In genomic region chr19:47600246-47601179, GRCh38 we compare ENCODE assay signal across 1 cellular context.
TF ChIP-seq lines count a peak whose summit lies in the region.

No MANE protein-coding gene starts in this region.

TF ChIP-seq in HepG2, 621 proteins besides CTCF, POLR2A, EP300 and RAD21 (continued from another document and continues in another):
- TF ChIP-seq HIC2 (CRISPR knock-in tag; IDR thresholded peaks at IDR 0.05; ENCODE audit: low read depth): 0 out of 2 replicates have a peak, but pooled peaks have one; percentile 35
- no peak; the same call in 1 of the 2 replicates for TF ChIP-seq NCOA2 (CRISPR knock-in tag; IDR thresholded peaks at IDR 0.05)
- 0 out of 2 replicates have a peak, but pooled peaks have one; percentile 30 for TF ChIP-seq ZNF33A (CRISPR knock-in tag; IDR thresholded peaks at IDR 0.05; ENCODE audit: borderline replicate concordance)
- no peak for TF ChIP-seq ZNF264 (CRISPR knock-in tag; IDR thresholded peaks at IDR 0.05)
- peak; percentile 48; the same call in 1 of the 2 replicates for TF ChIP-seq HDAC2 (CRISPR knock-in tag; IDR thresholded peaks at IDR 0.05)
- TF ChIP-seq, protein P1, sequence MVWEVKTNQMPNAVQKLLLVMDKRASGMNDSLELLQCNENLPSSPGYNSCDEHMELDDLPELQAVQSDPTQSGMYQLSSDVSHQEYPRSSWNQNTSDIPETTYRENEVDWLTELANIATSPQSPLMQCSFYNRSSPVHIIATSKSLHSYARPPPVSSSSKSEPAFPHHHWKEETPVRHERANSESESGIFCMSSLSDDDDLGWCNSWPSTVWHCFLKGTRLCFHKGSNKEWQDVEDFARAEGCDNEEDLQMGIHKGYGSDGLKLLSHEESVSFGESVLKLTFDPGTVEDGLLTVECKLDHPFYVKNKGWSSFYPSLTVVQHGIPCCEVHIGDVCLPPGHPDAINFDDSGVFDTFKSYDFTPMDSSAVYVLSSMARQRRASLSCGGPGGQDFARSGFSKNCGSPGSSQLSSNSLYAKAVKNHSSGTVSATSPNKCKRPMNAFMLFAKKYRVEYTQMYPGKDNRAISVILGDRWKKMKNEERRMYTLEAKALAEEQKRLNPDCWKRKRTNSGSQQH (CRISPR knock-in tag; IDR thresholded peaks at IDR 0.05; ENCODE audit: low read depth): peak; percentile 24; the same call in 1 of the 2 replicates
- TF ChIP-seq, protein P2, sequence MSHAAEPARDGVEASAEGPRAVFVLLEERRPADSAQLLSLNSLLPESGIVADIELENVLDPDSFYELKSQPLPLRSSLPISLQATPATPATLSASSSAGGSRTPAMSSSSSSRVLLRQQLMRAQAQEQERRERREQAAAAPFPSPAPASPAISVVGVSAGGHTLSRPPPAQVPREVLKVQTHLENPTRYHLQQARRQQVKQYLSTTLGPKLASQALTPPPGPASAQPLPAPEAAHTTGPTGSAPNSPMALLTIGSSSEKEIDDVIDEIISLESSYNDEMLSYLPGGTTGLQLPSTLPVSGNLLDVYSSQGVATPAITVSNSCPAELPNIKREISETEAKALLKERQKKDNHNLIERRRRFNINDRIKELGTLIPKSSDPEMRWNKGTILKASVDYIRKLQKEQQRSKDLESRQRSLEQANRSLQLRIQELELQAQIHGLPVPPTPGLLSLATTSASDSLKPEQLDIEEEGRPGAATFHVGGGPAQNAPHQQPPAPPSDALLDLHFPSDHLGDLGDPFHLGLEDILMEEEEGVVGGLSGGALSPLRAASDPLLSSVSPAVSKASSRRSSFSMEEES (CRISPR knock-in tag; IDR thresholded peaks at IDR 0.05): no peak
- no peak for TF ChIP-seq ZNF570 (CRISPR knock-in tag; IDR thresholded peaks at IDR 0.05; ENCODE audit: borderline replicate concordance)
- TF ChIP-seq RCOR2 (CRISPR knock-in tag; IDR thresholded peaks at IDR 0.05): 0 out of 2 replicates have a peak, but pooled peaks have one; percentile 20
- no peak for TF ChIP-seq RELA (CRISPR knock-in tag; IDR thresholded peaks at IDR 0.05)
- TF ChIP-seq, protein P3, sequence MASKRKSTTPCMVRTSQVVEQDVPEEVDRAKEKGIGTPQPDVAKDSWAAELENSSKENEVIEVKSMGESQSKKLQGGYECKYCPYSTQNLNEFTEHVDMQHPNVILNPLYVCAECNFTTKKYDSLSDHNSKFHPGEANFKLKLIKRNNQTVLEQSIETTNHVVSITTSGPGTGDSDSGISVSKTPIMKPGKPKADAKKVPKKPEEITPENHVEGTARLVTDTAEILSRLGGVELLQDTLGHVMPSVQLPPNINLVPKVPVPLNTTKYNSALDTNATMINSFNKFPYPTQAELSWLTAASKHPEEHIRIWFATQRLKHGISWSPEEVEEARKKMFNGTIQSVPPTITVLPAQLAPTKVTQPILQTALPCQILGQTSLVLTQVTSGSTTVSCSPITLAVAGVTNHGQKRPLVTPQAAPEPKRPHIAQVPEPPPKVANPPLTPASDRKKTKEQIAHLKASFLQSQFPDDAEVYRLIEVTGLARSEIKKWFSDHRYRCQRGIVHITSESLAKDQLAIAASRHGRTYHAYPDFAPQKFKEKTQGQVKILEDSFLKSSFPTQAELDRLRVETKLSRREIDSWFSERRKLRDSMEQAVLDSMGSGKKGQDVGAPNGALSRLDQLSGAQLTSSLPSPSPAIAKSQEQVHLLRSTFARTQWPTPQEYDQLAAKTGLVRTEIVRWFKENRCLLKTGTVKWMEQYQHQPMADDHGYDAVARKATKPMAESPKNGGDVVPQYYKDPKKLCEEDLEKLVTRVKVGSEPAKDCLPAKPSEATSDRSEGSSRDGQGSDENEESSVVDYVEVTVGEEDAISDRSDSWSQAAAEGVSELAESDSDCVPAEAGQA (IDR thresholded peaks at IDR 0.05; ENCODE audit: low read depth): no peak
- TF ChIP-seq, protein P3 (CRISPR knock-in tag; IDR thresholded peaks at IDR 0.05; ENCODE audit: borderline replicate concordance): no peak
- peak; percentile 7 for TF ChIP-seq SRSF1 (optimal IDR thresholded peaks at IDR 0.05; ENCODE audit: low read depth, low read length)
- no peak for TF ChIP-seq ZNF383 (CRISPR knock-in tag; IDR thresholded peaks at IDR 0.05; ENCODE audit: borderline replicate concordance)
- TF ChIP-seq ZNF605 (CRISPR knock-in tag; IDR thresholded peaks at IDR 0.05): peak; percentile 67
- no peak for TF ChIP-seq ZFP36L2 (CRISPR knock-in tag; IDR thresholded peaks at IDR 0.05)
- TF ChIP-seq, protein P4, sequence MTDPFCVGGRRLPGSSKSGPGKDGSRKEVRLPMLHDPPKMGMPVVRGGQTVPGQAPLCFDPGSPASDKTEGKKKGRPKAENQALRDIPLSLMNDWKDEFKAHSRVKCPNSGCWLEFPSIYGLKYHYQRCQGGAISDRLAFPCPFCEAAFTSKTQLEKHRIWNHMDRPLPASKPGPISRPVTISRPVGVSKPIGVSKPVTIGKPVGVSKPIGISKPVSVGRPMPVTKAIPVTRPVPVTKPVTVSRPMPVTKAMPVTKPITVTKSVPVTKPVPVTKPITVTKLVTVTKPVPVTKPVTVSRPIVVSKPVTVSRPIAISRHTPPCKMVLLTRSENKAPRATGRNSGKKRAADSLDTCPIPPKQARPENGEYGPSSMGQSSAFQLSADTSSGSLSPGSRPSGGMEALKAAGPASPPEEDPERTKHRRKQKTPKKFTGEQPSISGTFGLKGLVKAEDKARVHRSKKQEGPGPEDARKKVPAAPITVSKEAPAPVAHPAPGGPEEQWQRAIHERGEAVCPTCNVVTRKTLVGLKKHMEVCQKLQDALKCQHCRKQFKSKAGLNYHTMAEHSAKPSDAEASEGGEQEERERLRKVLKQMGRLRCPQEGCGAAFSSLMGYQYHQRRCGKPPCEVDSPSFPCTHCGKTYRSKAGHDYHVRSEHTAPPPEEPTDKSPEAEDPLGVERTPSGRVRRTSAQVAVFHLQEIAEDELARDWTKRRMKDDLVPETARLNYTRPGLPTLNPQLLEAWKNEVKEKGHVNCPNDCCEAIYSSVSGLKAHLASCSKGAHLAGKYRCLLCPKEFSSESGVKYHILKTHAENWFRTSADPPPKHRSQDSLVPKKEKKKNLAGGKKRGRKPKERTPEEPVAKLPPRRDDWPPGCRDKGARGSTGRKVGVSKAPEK (CRISPR knock-in tag; IDR thresholded peaks at IDR 0.05; ENCODE audit: borderline replicate concordance): 0 out of 2 replicates have a peak, but pooled peaks have one; percentile 40
- TF ChIP-seq ZBTB38 (CRISPR knock-in tag; IDR thresholded peaks at IDR 0.05): peak; percentile 63; the same call in 1 of the 2 replicates
- peak; percentile 35; the same call in 1 of the 2 replicates for TF ChIP-seq IRF2 (CRISPR knock-in tag; IDR thresholded peaks at IDR 0.05)
- no peak for TF ChIP-seq EZH2 (conservative IDR thresholded peaks at IDR 0.05; ENCODE audit: low read depth, low read length)
- 0 out of 2 replicates have a peak, but pooled peaks have one; percentile 19 for TF ChIP-seq ZNF772 (CRISPR knock-in tag; IDR thresholded peaks at IDR 0.05)
- TF ChIP-seq ELF4 (CRISPR knock-in tag; IDR thresholded peaks at IDR 0.05; ENCODE audit: borderline replicate concordance): no peak
- TF ChIP-seq PPARG (CRISPR knock-in tag; conservative IDR thresholded peaks at IDR 0.05): 0 out of 2 replicates have a peak, but pooled peaks have one; percentile 49
- TF ChIP-seq, protein P5, sequence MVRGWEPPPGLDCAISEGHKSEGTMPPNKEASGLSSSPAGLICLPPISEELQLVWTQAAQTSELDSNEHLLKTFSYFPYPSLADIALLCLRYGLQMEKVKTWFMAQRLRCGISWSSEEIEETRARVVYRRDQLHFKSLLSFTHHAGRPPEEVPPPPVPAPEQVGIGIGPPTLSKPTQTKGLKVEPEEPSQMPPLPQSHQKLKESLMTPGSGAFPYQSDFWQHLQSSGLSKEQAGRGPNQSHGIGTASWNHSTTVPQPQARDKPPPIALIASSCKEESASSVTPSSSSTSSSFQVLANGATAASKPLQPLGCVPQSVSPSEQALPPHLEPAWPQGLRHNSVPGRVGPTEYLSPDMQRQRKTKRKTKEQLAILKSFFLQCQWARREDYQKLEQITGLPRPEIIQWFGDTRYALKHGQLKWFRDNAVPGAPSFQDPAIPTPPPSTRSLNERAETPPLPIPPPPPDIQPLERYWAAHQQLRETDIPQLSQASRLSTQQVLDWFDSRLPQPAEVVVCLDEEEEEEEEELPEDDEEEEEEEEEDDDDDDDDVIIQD (CRISPR knock-in tag; IDR thresholded peaks at IDR 0.05; ENCODE audit: low read depth): peak; percentile 56; the same call in 1 of the 2 replicates
- peak in 1 of 2 experiments; percentile 68; a peak in 1 of 4 replicates for TF ChIP-seq KLF16 (CRISPR knock-in tag; IDR thresholded peaks at IDR 0.05)
- no peak for TF ChIP-seq RBM22 (optimal IDR thresholded peaks at IDR 0.05; ENCODE audit: low read length)
- TF ChIP-seq AGO2 (optimal IDR thresholded peaks at IDR 0.05; ENCODE audit: low read depth, low read length): no peak
- TF ChIP-seq ZSCAN21 (CRISPR knock-in tag; IDR thresholded peaks at IDR 0.05; ENCODE audit: borderline replicate concordance): peak; percentile 83; the same call in 1 of the 2 replicates
- peak; percentile 38; the same call in 1 of the 2 replicates for TF ChIP-seq ZNF33B (CRISPR knock-in tag; IDR thresholded peaks at IDR 0.05)
- TF ChIP-seq, protein P6, sequence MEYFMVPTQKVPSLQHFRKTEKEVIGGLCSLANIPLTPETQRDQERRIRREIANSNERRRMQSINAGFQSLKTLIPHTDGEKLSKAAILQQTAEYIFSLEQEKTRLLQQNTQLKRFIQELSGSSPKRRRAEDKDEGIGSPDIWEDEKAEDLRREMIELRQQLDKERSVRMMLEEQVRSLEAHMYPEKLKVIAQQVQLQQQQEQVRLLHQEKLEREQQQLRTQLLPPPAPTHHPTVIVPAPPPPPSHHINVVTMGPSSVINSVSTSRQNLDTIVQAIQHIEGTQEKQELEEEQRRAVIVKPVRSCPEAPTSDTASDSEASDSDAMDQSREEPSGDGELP (IDR thresholded peaks at IDR 0.05; ENCODE audit: borderline replicate concordance, low read depth): peak; percentile 26; the same call in 1 of the 2 replicates
- TF ChIP-seq, protein P7, sequence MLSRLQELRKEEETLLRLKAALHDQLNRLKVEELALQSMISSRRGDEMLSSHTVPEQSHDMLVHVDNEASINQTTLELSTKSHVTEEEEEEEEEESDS (CRISPR knock-in tag; IDR thresholded peaks at IDR 0.05; ENCODE audit: borderline replicate concordance): no peak
- peak; percentile 87 for TF ChIP-seq NFYB (CRISPR knock-in tag; IDR thresholded peaks at IDR 0.05)
- TF ChIP-seq MYPOP (CRISPR knock-in tag; IDR thresholded peaks at IDR 0.05): peak; percentile 91
- TF ChIP-seq KDM5B (CRISPR knock-in tag; IDR thresholded peaks at IDR 0.05; ENCODE audit: borderline replicate concordance): peak; percentile 68; the same call in 1 of the 2 replicates
- TF ChIP-seq KAT8 (CRISPR knock-in tag; IDR thresholded peaks at IDR 0.05): peak; percentile 82
- peak; percentile 89 for TF ChIP-seq ZNF652 (CRISPR knock-in tag; IDR thresholded peaks at IDR 0.05; ENCODE audit: borderline replicate concordance, low read depth)
- no peak for TF ChIP-seq ZNF17 (CRISPR knock-in tag; IDR thresholded peaks at IDR 0.05)
- peak; percentile 45; the same call in 1 of the 2 replicates for TF ChIP-seq ZNF263 (CRISPR knock-in tag; IDR thresholded peaks at IDR 0.05)
- TF ChIP-seq REXO4 (CRISPR knock-in tag; IDR thresholded peaks at IDR 0.05; ENCODE audit: borderline replicate concordance): no peak
- TF ChIP-seq FOXK1 (CRISPR knock-in tag; IDR thresholded peaks at IDR 0.05; ENCODE audit: borderline replicate concordance, low read depth): peak; percentile 84
- peak; percentile 36 for TF ChIP-seq THRA (CRISPR knock-in tag; IDR thresholded peaks at IDR 0.05; ENCODE audit: borderline replicate concordance)
